Comparison of ENCODE assay signal across 34 cellular contexts in genomic region chr14:79502751-79503148, GRCh38.
"Had no signal": no experiment of that assay in that cellular context is flagged by ENCODE, and none has a peak within 500 bp of the region (broad histone marks: within the 10 kb centered on the region; RNA-seq: fewer than 3 reads in every experiment).

No MANE protein-coding gene starts in this region.

- H3K9me3 Mint-ChIP-seq: nephron progenitor cell; T-helper 1 cell treated with Interleukin-12 subunit alpha and Interleukin-12 subunit beta and Interleukin-4 antibody, amounts not matched to agents 30 μg/mL and 1 μg/mL, for 36 hours had no signal

- H3K9me3 ChIP-seq: ascending aorta, gastroesophageal sphincter, pancreas, prostate gland, suprapubic skin, tibial artery had no signal

- H3K4me3 ChIP-seq: ascending aorta, gastroesophageal sphincter, pancreas, prostate gland, suprapubic skin, tibial artery had no signal

- H3K27me3 Mint-ChIP-seq: activated naive CD4-positive, alpha-beta T cell treated with anti-CD3 and anti-CD28 coated beads, Interleukin-2, amount 10 ng/mL, durations not matched to agents 7 days and 5 days; activated naive CD8-positive, alpha-beta T cell treated with anti-CD3 and anti-CD28 coated beads, Interleukin-2, amount 10 ng/mL, durations not matched to agents 7 days and 5 days; activated T-cell treated with anti-CD3 and anti-CD28 coated beads, Interleukin-2, amount 50 U/mL, for 24 hours; effector memory CD8-positive, alpha-beta T cell; stimulated activated naive B cell treated with anti-CD40 and anti-IgM and Interleukin-4, amounts not matched to agents 10 μg/mL and 1 μg/mL and 100 μg/mL, for 72 hours had no signal

- H3K36me3 Mint-ChIP-seq: activated naive CD4-positive, alpha-beta T cell treated with anti-CD3 and anti-CD28 coated beads, Interleukin-2, amount 10 ng/mL, durations not matched to agents 7 days and 5 days; activated naive CD8-positive, alpha-beta T cell treated with anti-CD3 and anti-CD28 coated beads, Interleukin-2, amount 10 ng/mL, durations not matched to agents 7 days and 5 days; immature natural killer cell; stimulated activated naive B cell treated with anti-CD40 and anti-IgM and Interleukin-4, amounts not matched to agents 10 μg/mL and 1 μg/mL and 100 μg/mL, for 72 hours had no signal

- H3K4me1 Mint-ChIP-seq: activated naive CD4-positive, alpha-beta T cell treated with anti-CD3 and anti-CD28 coated beads, Interleukin-2, amount 10 ng/mL, durations not matched to agents 7 days and 5 days; activated naive CD8-positive, alpha-beta T cell treated with anti-CD3 and anti-CD28 coated beads, Interleukin-2, amount 10 ng/mL, durations not matched to agents 7 days and 5 days; immature natural killer cell; stimulated activated naive B cell treated with anti-CD40 and anti-IgM and Interleukin-4, amounts not matched to agents 10 μg/mL and 1 μg/mL and 100 μg/mL, for 72 hours had no signal

- H3K36me3 ChIP-seq: ascending aorta, brain microvascular endothelial cell, gastroesophageal sphincter, pancreas, prostate gland, suprapubic skin, tibial artery had no signal

- DNase-seq: activated CD4-positive, alpha-beta T cell treated with anti-CD3 and anti-CD28 coated beads for 4 hours; activated CD4-positive, alpha-beta T cell treated with anti-CD3 and anti-CD28 coated beads, Interleukin-2, amount 50 U/mL, for 48 hours; activated CD8-positive, alpha-beta memory T cell treated with anti-CD3 and anti-CD28 coated beads for 24 hours; activated gamma-delta T cell; activated naive CD4-positive, alpha-beta T cell treated with anti-CD3 and anti-CD28 coated beads, Interleukin-2, amount 10 ng/mL, durations not matched to agents 7 days and 5 days; activated naive CD8-positive, alpha-beta T cell treated with anti-CD3 and anti-CD28 coated beads, Interleukin-2, amount 10 ng/mL, durations not matched to agents 7 days and 5 days; activated T-cell treated with anti-CD3 and anti-CD28 coated beads, Interleukin-2, amount 50 U/mL, for 24 hours; brain microvascular endothelial cell; caudate nucleus; cortex of kidney; effector memory CD8-positive, alpha-beta T cell; erythroblast; head of caudate nucleus; hypothalamus; immature natural killer cell; kidney; left colon; mammary epithelial cell; nephron progenitor cell; nucleus accumbens; pancreas; retina; small intestine; stimulated activated CD4-positive, alpha-beta T cell treated with anti-CD3 and anti-CD28 coated beads, Interleukin-1b, Interleukin-23, amount 100 ng/mL, for 48 hours; stimulated activated naive B cell treated with anti-CD40 and anti-IgM and Interleukin-4, amounts not matched to agents 10 μg/mL and 1 μg/mL and 100 μg/mL, for 72 hours; T-helper 9 cell; tibial artery had no signal

- H3K4me1 ChIP-seq: ascending aorta, pancreas, prostate gland, suprapubic skin, tibial artery had no signal

- H3K4me3 Mint-ChIP-seq: activated naive CD4-positive, alpha-beta T cell treated with anti-CD3 and anti-CD28 coated beads, Interleukin-2, amount 10 ng/mL, durations not matched to agents 7 days and 5 days; activated naive CD8-positive, alpha-beta T cell treated with anti-CD3 and anti-CD28 coated beads, Interleukin-2, amount 10 ng/mL, durations not matched to agents 7 days and 5 days; activated T-cell treated with anti-CD3 and anti-CD28 coated beads, Interleukin-2, amount 50 U/mL, for 24 hours; effector memory CD8-positive, alpha-beta T cell; immature natural killer cell; nephron progenitor cell; stimulated activated naive B cell treated with anti-CD40 and anti-IgM and Interleukin-4, amounts not matched to agents 10 μg/mL and 1 μg/mL and 100 μg/mL, for 72 hours; T-helper 1 cell treated with Interleukin-12 subunit alpha and Interleukin-12 subunit beta and Interleukin-4 antibody, amounts not matched to agents 30 μg/mL and 1 μg/mL, for 36 hours had no signal

- H3K27me3 ChIP-seq: ascending aorta, brain microvascular endothelial cell, gastroesophageal sphincter, pancreas, suprapubic skin, tibial artery had no signal

- H3K27ac ChIP-seq: ascending aorta, brain microvascular endothelial cell, gastroesophageal sphincter, pancreas, prostate gland, suprapubic skin, tibial artery, VCaP had no signal

- ATAC-seq: effector memory CD8-positive, alpha-beta T cell; gastroesophageal sphincter; left colon; pancreas; sciatic nerve; stimulated activated naive B cell treated with anti-CD40 and anti-IgM and Interleukin-4, amounts not matched to agents 10 μg/mL and 1 μg/mL and 100 μg/mL, for 72 hours had no signal

- H3K27ac Mint-ChIP-seq: activated naive CD4-positive, alpha-beta T cell treated with anti-CD3 and anti-CD28 coated beads, Interleukin-2, amount 10 ng/mL, durations not matched to agents 7 days and 5 days; activated naive CD8-positive, alpha-beta T cell treated with anti-CD3 and anti-CD28 coated beads, Interleukin-2, amount 10 ng/mL, durations not matched to agents 7 days and 5 days; activated T-cell treated with anti-CD3 and anti-CD28 coated beads, Interleukin-2, amount 50 U/mL, for 24 hours; effector memory CD8-positive, alpha-beta T cell; immature natural killer cell; stimulated activated naive B cell treated with anti-CD40 and anti-IgM and Interleukin-4, amounts not matched to agents 10 μg/mL and 1 μg/mL and 100 μg/mL, for 72 hours; T-helper 1 cell treated with Interleukin-12 subunit alpha and Interleukin-12 subunit beta and Interleukin-4 antibody, amounts not matched to agents 30 μg/mL and 1 μg/mL, for 36 hours had no signal
